16 cellular contexts compared by ENCODE assay signal in the genomic region with DNA sequence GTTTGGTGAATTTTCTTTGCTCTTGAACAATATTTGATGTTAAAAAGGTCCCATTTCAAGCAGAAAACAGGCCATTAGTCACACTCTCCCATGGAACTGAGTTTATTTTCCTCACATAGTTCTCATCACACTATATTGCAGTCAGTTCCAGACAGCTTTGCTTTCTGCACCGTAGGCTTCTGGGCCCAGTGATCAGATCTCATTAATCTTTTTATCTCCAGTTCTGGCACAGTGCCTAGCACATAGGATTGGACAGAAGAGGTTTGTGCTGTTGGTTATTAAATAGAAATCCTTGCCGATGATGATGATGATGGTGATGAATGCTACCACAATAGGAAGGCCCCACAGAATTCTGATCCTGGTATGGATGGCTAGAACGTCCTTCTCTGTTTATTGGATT. TPM values are rescaled to one million over a fixed set of nuclear protein-coding genes. Genes with fewer than 3 reads are reported as not detected.
DNase-seq lines count a peak whose midpoint lies in the region; ATAC-seq and TF ChIP-seq lines count a peak whose summit lies in the region.
"Had no signal": no experiment of that assay in that cellular context is flagged by ENCODE, and none has a peak within 500 bp of the region (broad histone marks: within the 10 kb centered on the region; RNA-seq: fewer than 3 reads in every experiment).

No MANE protein-coding gene starts in this region.

- TF ChIP-seq CTCF in mesothelial cell of epicardium (IDR thresholded peaks at IDR 0.05; ENCODE audit: unreplicated experiment) = no peak

- ATAC-seq in HG02588 (IDR thresholded peaks at IDR 0.05; ENCODE audit: unreplicated experiment) (no peak), HG03469 (IDR thresholded peaks at IDR 0.05; ENCODE audit: unreplicated experiment) (no peak)
- ATAC-seq: GM12878, T-helper 17 cell had no signal

- H3K9me3 Mint-ChIP-seq in mesothelial cell of epicardium = no peaks in the 10 kb centered on the region
- H3K9me3 Mint-ChIP-seq in activated CD4-positive, alpha-beta memory T cell treated with anti-CD3 and anti-CD28 coated beads, Interleukin-2, amount 10 ng/mL, durations not matched to agents 7 days and 5 days = no peaks in the 10 kb centered on the region

- CTCF ChIA-PET in activated CD4-positive, alpha-beta memory T cell treated with anti-CD3 and anti-CD28 coated beads, Interleukin-2, amount 10 ng/mL, durations not matched to agents 7 days and 5 days (lab: Charles Lee) = no interaction called here

- H3K36me3 Mint-ChIP-seq in mesothelial cell of epicardium = no peaks in the 10 kb centered on the region
- no peaks in the 10 kb centered on the region for H3K36me3 Mint-ChIP-seq in activated CD4-positive, alpha-beta memory T cell treated with anti-CD3 and anti-CD28 coated beads, Interleukin-2, amount 10 ng/mL, durations not matched to agents 7 days and 5 days (ENCODE audit: low read depth)

- peaks cover 38% of the 10 kb centered on the region for H3K4me1 Mint-ChIP-seq in mesothelial cell of epicardium
- no peaks in the 10 kb centered on the region for H3K4me1 Mint-ChIP-seq in activated CD4-positive, alpha-beta memory T cell treated with anti-CD3 and anti-CD28 coated beads, Interleukin-2, amount 10 ng/mL, durations not matched to agents 7 days and 5 days
- H3K4me1 Mint-ChIP-seq: B cell, T-helper 17 cell had no signal

- POLR2A ChIA-PET in activated CD4-positive, alpha-beta memory T cell treated with anti-CD3 and anti-CD28 coated beads, Interleukin-2, amount 10 ng/mL, durations not matched to agents 7 days and 5 days (lab: Charles Lee) = no interaction called here

- H3K4me3 Mint-ChIP-seq in mesothelial cell of epicardium = no peak overlapping the region
- H3K4me3 Mint-ChIP-seq in activated CD4-positive, alpha-beta memory T cell treated with anti-CD3 and anti-CD28 coated beads, Interleukin-2, amount 10 ng/mL, durations not matched to agents 7 days and 5 days = no peak overlapping the region
- H3K4me3 Mint-ChIP-seq: B cell, T-helper 17 cell had no signal

- H3K27me3 Mint-ChIP-seq in mesothelial cell of epicardium (ENCODE audit: low read depth) = peaks cover 2% of the 10 kb centered on the region
- H3K27me3 Mint-ChIP-seq in activated CD4-positive, alpha-beta memory T cell treated with anti-CD3 and anti-CD28 coated beads, Interleukin-2, amount 10 ng/mL, durations not matched to agents 7 days and 5 days = no peaks in the 10 kb centered on the region

- in situ Hi-C loops in G401 (cut with HindIII; ENCODE audit: low sequenced_read_pairs) = no loop called here

- peak overlapping the region; percentile 76 for H3K27ac Mint-ChIP-seq in mesothelial cell of epicardium
- H3K27ac Mint-ChIP-seq in activated CD4-positive, alpha-beta memory T cell treated with anti-CD3 and anti-CD28 coated beads, Interleukin-2, amount 10 ng/mL, durations not matched to agents 7 days and 5 days = no peak overlapping the region
- H3K27ac Mint-ChIP-seq: B cell, T-helper 17 cell had no signal

- DNase-seq in DMS 273 (lab: John Stamatoyannopoulos, UW; ENCODE audit: unreplicated experiment) (peak; percentile 18), DMS 273 treated with DMSO at 0.1 percent for 48 hours (lab: John Stamatoyannopoulos, UW) (no peak), G401 (ENCODE audit: low spot score) (peak; percentile 3), NCI-H524 treated with DMSO at 0.1 percent for 48 hours (lab: John Stamatoyannopoulos, UW) (peak; percentile 39), mesothelial cell of epicardium (ENCODE audit: low spot score in 2 of 2, unreplicated experiment in 2 of 2) (no peak)
- DNase-seq in activated CD4-positive, alpha-beta memory T cell treated with anti-CD3 and anti-CD28 coated beads, Interleukin-2, amount 10 ng/mL, durations not matched to agents 7 days and 5 days = no peak
- DNase-seq: GM23248, HCEC 1CT, KG1, NCI-H1694, T-helper 17 cell had no signal

RNA-seq across cellular contexts. Expression of a gene that starts 52.1 kb away (rescaled TPM):
- total RNA-seq in G401 (2014; rRNA removed; shearing (Covaris generic)) = not detected in 2 replicates
- total RNA-seq in mesothelial cell of epicardium = 63.4 to 67.5 TPM (median 65.0 TPM) in 3 replicates
- total RNA-seq in activated CD4-positive, alpha-beta memory T cell treated with anti-CD3 and anti-CD28 coated beads, Interleukin-2, amount 10 ng/mL, durations not matched to agents 7 days and 5 days = 1 to 10 TPM; 2.2 to 2.3 TPM
- total RNA-seq: GM23248, HT-29 had no signal

Comparison
In these comparisons a context has a peak if more than half of its experiments do, and no peak if none do; other contexts are left out.
1. DNase-seq: peak in DMS 273 (single experiment), G401 (single experiment) and NCI-H524 treated with DMSO at 0.1 percent for 48 hours (single experiment); none in DMS 273 treated with DMSO at 0.1 percent for 48 hours (single experiment), mesothelial cell of epicardium (0 of 2) and activated CD4-positive, alpha-beta memory T cell treated with anti-CD3 and anti-CD28 coated beads, Interleukin-2, amount 10 ng/mL, durations not matched to agents 7 days and 5 days (single experiment).
2. RNA of a gene that starts 52.1 kb away (total RNA-seq): 63.4 to 67.5 TPM in mesothelial cell of epicardium; 2.2 to 2.3 TPM in activated CD4-positive, alpha-beta memory T cell treated with anti-CD3 and anti-CD28 coated beads, Interleukin-2, amount 10 ng/mL, durations not matched to agents 7 days and 5 days and not detected in G401; every median in the first group is over 10 times any median in the second.